20 cellular contexts compared by ENCODE assay signal in the genomic region with DNA sequence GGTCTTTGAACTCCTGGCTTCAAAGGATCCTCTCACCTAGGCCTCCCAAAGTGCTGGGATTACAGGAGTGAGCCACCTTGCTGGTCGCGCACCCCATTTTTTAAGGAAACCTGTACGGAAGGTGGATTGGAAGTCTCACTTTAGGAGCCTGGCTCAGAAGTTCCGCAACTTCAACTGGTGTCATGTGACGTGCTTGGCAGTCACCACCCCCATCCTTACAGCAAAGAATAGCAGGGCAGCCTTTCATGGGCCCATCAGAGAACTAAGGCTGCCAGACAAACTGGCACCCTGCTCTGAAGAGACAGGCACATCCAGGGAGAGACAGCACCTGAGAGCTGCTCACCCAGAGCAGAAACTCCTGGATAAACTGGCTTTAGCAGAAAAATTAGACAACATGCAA. TPM values are rescaled to one million over a fixed set of nuclear protein-coding genes. Genes with fewer than 3 reads are reported as not detected.
DNase-seq lines count a peak whose midpoint lies in the region; ATAC-seq and TF ChIP-seq lines count a peak whose summit lies in the region.
"Had no signal": no experiment of that assay in that cellular context is flagged by ENCODE, and none has a peak within 500 bp of the region (broad histone marks: within the 10 kb centered on the region; RNA-seq: fewer than 3 reads in every experiment).

No MANE protein-coding gene starts in this region.

- TF ChIP-seq EP300 in transverse colon (IDR thresholded peaks at IDR 0.05; ENCODE audit: low read depth): no peak

- no peak overlapping the region for H3K4me3 ChIP-seq in transverse colon
- H3K4me3 ChIP-seq in MG63: no peak overlapping the region
- H3K4me3 ChIP-seq: gastroesophageal sphincter, GM23338, lung had no signal

- H3K27me3 ChIP-seq in transverse colon (no peaks in the 10 kb centered on the region), MG63 (no peaks in the 10 kb centered on the region)
- H3K27me3 ChIP-seq: gastroesophageal sphincter had no signal

- TF ChIP-seq CTCF in transverse colon (IDR thresholded peaks at IDR 0.05): no peak

- no peak for ATAC-seq in activated naive CD8-positive, alpha-beta T cell treated with anti-CD3 and anti-CD28 coated beads, Interleukin-2, amount 10 ng/mL, durations not matched to agents 7 days and 5 days (ENCODE audit: low read depth)
- ATAC-seq in central memory CD8-positive, alpha-beta T cell (replicated peaks; ENCODE audit: extremely low read depth, poor library complexity, severe bottlenecking): no peak
- ATAC-seq in GM19463 (IDR thresholded peaks at IDR 0.05; ENCODE audit: unreplicated experiment): no peak
- ATAC-seq: gastroesophageal sphincter; GM23338; natural killer cell treated with Interleukin-12 subunit alpha and Interleukin-12 subunit beta and Interleukin-15 and Interleukin-18, amount 100 ng/mL, for 72 hours; T-cell had no signal

- intact Hi-C loops in transverse colon (cut with DNase I; ENCODE audit: low total_unique reads): loop anchor here (5.0 kb wide), 1 partner anchor 33 kb away; the partner anchor contains the start of gene TXNL4A

- peaks cover under 1% of the 10 kb centered on the region for H3K36me3 Mint-ChIP-seq in activated naive CD8-positive, alpha-beta T cell treated with anti-CD3 and anti-CD28 coated beads, Interleukin-2, amount 10 ng/mL, durations not matched to agents 7 days and 5 days
- peaks cover 4% of the 10 kb centered on the region for H3K36me3 Mint-ChIP-seq in activated naive CD8-positive, alpha-beta T cell treated with anti-CD3 and anti-CD28 coated beads for 36 hours
- peaks cover 5% of the 10 kb centered on the region for H3K36me3 Mint-ChIP-seq in central memory CD8-positive, alpha-beta T cell (ENCODE audit: insufficient read depth)
- H3K36me3 Mint-ChIP-seq: CD4-positive, CD25-positive, alpha-beta regulatory T cell; natural killer cell treated with Interleukin-12 subunit alpha and Interleukin-12 subunit beta and Interleukin-15 and Interleukin-18, amount 100 ng/mL, for 72 hours had no signal

- H3K36me3 ChIP-seq in transverse colon: no peaks in the 10 kb centered on the region
- H3K36me3 ChIP-seq in MG63: no peaks in the 10 kb centered on the region
- H3K36me3 ChIP-seq: gastroesophageal sphincter had no signal

- H3K9me3 Mint-ChIP-seq in activated naive CD8-positive, alpha-beta T cell treated with anti-CD3 and anti-CD28 coated beads, Interleukin-2, amount 10 ng/mL, durations not matched to agents 7 days and 5 days: no peaks in the 10 kb centered on the region
- H3K9me3 Mint-ChIP-seq in activated naive CD8-positive, alpha-beta T cell treated with anti-CD3 and anti-CD28 coated beads for 36 hours: no peaks in the 10 kb centered on the region
- H3K9me3 Mint-ChIP-seq in central memory CD8-positive, alpha-beta T cell: no peaks in the 10 kb centered on the region
- H3K9me3 Mint-ChIP-seq: activated CD8-positive, alpha-beta T cell treated with anti-CD3 and anti-CD28 coated beads for 36 hours; CD4-positive, CD25-positive, alpha-beta regulatory T cell; GM23338; natural killer cell treated with Interleukin-12 subunit alpha and Interleukin-12 subunit beta and Interleukin-15 and Interleukin-18, amount 100 ng/mL, for 72 hours; stimulated activated naive CD8-positive, alpha-beta T cell treated with anti-CD3 and anti-CD28 coated beads, Interleukin-15, Interleukin-2, amounts not matched to agents 100 ng/mL and 50 ng/mL, for 24 hours; T-cell had no signal

- WGBS in transverse colon (ENCODE audit: low coverage in 1 of 2), 2 donors: 45 to 63% methylated on average over 4 to 5 of the region's 5 CpGs

- no peak for TF ChIP-seq POLR2A in transverse colon (IDR thresholded peaks at IDR 0.05)

- H3K27me3 Mint-ChIP-seq in activated naive CD8-positive, alpha-beta T cell treated with anti-CD3 and anti-CD28 coated beads, Interleukin-2, amount 10 ng/mL, durations not matched to agents 7 days and 5 days: peaks cover 2% of the 10 kb centered on the region
- no peaks in the 10 kb centered on the region for H3K27me3 Mint-ChIP-seq in activated naive CD8-positive, alpha-beta T cell treated with anti-CD3 and anti-CD28 coated beads for 36 hours
- H3K27me3 Mint-ChIP-seq in central memory CD8-positive, alpha-beta T cell: no peaks in the 10 kb centered on the region
- H3K27me3 Mint-ChIP-seq: activated CD8-positive, alpha-beta T cell treated with anti-CD3 and anti-CD28 coated beads for 36 hours; natural killer cell treated with Interleukin-12 subunit alpha and Interleukin-12 subunit beta and Interleukin-15 and Interleukin-18, amount 100 ng/mL, for 72 hours; stimulated activated naive CD8-positive, alpha-beta T cell treated with anti-CD3 and anti-CD28 coated beads, Interleukin-15, Interleukin-2, amounts not matched to agents 100 ng/mL and 50 ng/mL, for 24 hours; T-cell had no signal

- POLR2A ChIA-PET in activated naive CD8-positive, alpha-beta T cell treated with anti-CD3 and anti-CD28 coated beads, Interleukin-2, amount 10 ng/mL, durations not matched to agents 7 days and 5 days (lab: Charles Lee): no interaction called here

- peaks cover 10% of the 10 kb centered on the region for H3K4me1 Mint-ChIP-seq in activated naive CD8-positive, alpha-beta T cell treated with anti-CD3 and anti-CD28 coated beads, Interleukin-2, amount 10 ng/mL, durations not matched to agents 7 days and 5 days
- peaks cover 7% of the 10 kb centered on the region for H3K4me1 Mint-ChIP-seq in activated naive CD8-positive, alpha-beta T cell treated with anti-CD3 and anti-CD28 coated beads for 36 hours
- peaks cover 8% of the 10 kb centered on the region for H3K4me1 Mint-ChIP-seq in central memory CD8-positive, alpha-beta T cell

- DNase-seq in activated naive CD8-positive, alpha-beta T cell treated with anti-CD3 and anti-CD28 coated beads, Interleukin-2, amount 10 ng/mL, durations not matched to agents 7 days and 5 days: peak; percentile 10
- DNase-seq in activated naive CD8-positive, alpha-beta T cell treated with anti-CD3 and anti-CD28 coated beads for 36 hours: no peak
- DNase-seq in central memory CD8-positive, alpha-beta T cell (ENCODE audit: low spot score in 2 of 2): no peak
- DNase-seq in medulla oblongata (ENCODE audit: extremely low spot score) (peak; percentile 58), transverse colon (peak; percentile 46), MG63 (no peak), NCI-H82 (lab: John Stamatoyannopoulos, UW) (no peak)
- DNase-seq: CD4-positive, CD25-positive, alpha-beta regulatory T cell; cerebellar nuclear complex; NCI-H345; stimulated activated CD4-positive, alpha-beta T cell treated with anti-CD3 and anti-CD28 coated beads, Interleukin-15, amount 100 ng/mL, for 24 hours; T-cell; WERI-Rb-1 had no signal

- in situ Hi-C loops in transverse colon (cut with MboI; ENCODE audit: low pct_ligation_motif_present in 1 of 4, low pct_unique_long_range_greater_than_20kb in 1 of 4, low sequenced_read_pairs in 3 of 4): loop anchor here in 1 of 4 donors (10.0 kb wide), 1 partner anchor 80 kb away; the partner anchor contains the start of gene RBFA

- H3K9me3 ChIP-seq in transverse colon (no peaks in the 10 kb centered on the region), MG63 (no peaks in the 10 kb centered on the region)
- H3K9me3 ChIP-seq: gastroesophageal sphincter had no signal

- no peak overlapping the region for H3K27ac Mint-ChIP-seq in activated naive CD8-positive, alpha-beta T cell treated with anti-CD3 and anti-CD28 coated beads, Interleukin-2, amount 10 ng/mL, durations not matched to agents 7 days and 5 days
- no peak overlapping the region for H3K27ac Mint-ChIP-seq in activated naive CD8-positive, alpha-beta T cell treated with anti-CD3 and anti-CD28 coated beads for 36 hours
- H3K27ac Mint-ChIP-seq in central memory CD8-positive, alpha-beta T cell (ENCODE audit: low read depth): peak overlapping the region; percentile 0
- H3K27ac Mint-ChIP-seq: activated CD8-positive, alpha-beta T cell treated with anti-CD3 and anti-CD28 coated beads for 36 hours; CD4-positive, CD25-positive, alpha-beta regulatory T cell; GM23338; natural killer cell treated with Interleukin-12 subunit alpha and Interleukin-12 subunit beta and Interleukin-15 and Interleukin-18, amount 100 ng/mL, for 72 hours; stimulated activated naive CD8-positive, alpha-beta T cell treated with anti-CD3 and anti-CD28 coated beads, Interleukin-15, Interleukin-2, amounts not matched to agents 100 ng/mL and 50 ng/mL, for 24 hours had no signal

- H3K27ac ChIP-seq in transverse colon: peak overlapping the region; percentile 82 to 98 (median 96)
- H3K27ac ChIP-seq: gastroesophageal sphincter, WERI-Rb-1 had no signal

- H3K4me1 ChIP-seq in transverse colon: peaks cover 17 to 66% (median 32%) of the 10 kb centered on the region in 4 donors

- H3K4me3 Mint-ChIP-seq in activated naive CD8-positive, alpha-beta T cell treated with anti-CD3 and anti-CD28 coated beads, Interleukin-2, amount 10 ng/mL, durations not matched to agents 7 days and 5 days: no peak overlapping the region
- H3K4me3 Mint-ChIP-seq in activated naive CD8-positive, alpha-beta T cell treated with anti-CD3 and anti-CD28 coated beads for 36 hours: no peak overlapping the region
- H3K4me3 Mint-ChIP-seq in central memory CD8-positive, alpha-beta T cell: no peak overlapping the region
- H3K4me3 Mint-ChIP-seq: activated CD8-positive, alpha-beta T cell treated with anti-CD3 and anti-CD28 coated beads for 36 hours; GM23338; natural killer cell treated with Interleukin-12 subunit alpha and Interleukin-12 subunit beta and Interleukin-15 and Interleukin-18, amount 100 ng/mL, for 72 hours; stimulated activated naive CD8-positive, alpha-beta T cell treated with anti-CD3 and anti-CD28 coated beads, Interleukin-15, Interleukin-2, amounts not matched to agents 100 ng/mL and 50 ng/mL, for 24 hours; T-cell had no signal

RNA-seq across cellular contexts. Expression of gene SLC66A2, which starts 3.3 kb away (rescaled TPM):
- 10 to 100 TPM; 29.0 to 29.2 TPM for total RNA-seq in activated naive CD8-positive, alpha-beta T cell treated with anti-CD3 and anti-CD28 coated beads, Interleukin-2, amount 10 ng/mL, durations not matched to agents 7 days and 5 days
- 10 to 100 TPM; 30.0 to 30.2 TPM for total RNA-seq in activated naive CD8-positive, alpha-beta T cell treated with anti-CD3 and anti-CD28 coated beads for 36 hours
- 100 to 1,000 TPM in 2 of 4 donors, 10 to 100 TPM in 2; 56.5 to 183 (median 92.9) TPM for total RNA-seq in transverse colon
- 24.3 and 53.1 TPM in 2 replicates for total RNA-seq in MG63 (2014; rRNA removed; shearing (Covaris generic); ENCODE audit: low replicate concordance)

RNA-seq across cellular contexts. Expression of gene HSBP1L1, which starts 9.7 kb away (rescaled TPM):
- total RNA-seq in activated naive CD8-positive, alpha-beta T cell treated with anti-CD3 and anti-CD28 coated beads, Interleukin-2, amount 10 ng/mL, durations not matched to agents 7 days and 5 days: 10 to 100 TPM; 14.0 to 18.0 TPM
- 10 to 100 TPM; 11.2 to 14.5 TPM for total RNA-seq in activated naive CD8-positive, alpha-beta T cell treated with anti-CD3 and anti-CD28 coated beads for 36 hours
- 100 to 1,000 TPM in 2 of 4 donors, 10 to 100 TPM in 2; 48.4 to 211 (median 109) TPM for total RNA-seq in transverse colon
- total RNA-seq in MG63 (2014; rRNA removed; shearing (Covaris generic); ENCODE audit: low replicate concordance): not detected in 2 replicates

RNA-seq across cellular contexts. Expression of gene TXNL4A, which starts 33.6 kb away (rescaled TPM):
- total RNA-seq in activated naive CD8-positive, alpha-beta T cell treated with anti-CD3 and anti-CD28 coated beads, Interleukin-2, amount 10 ng/mL, durations not matched to agents 7 days and 5 days: 100 to 1,000 TPM; 106 to 107 TPM
- total RNA-seq in activated naive CD8-positive, alpha-beta T cell treated with anti-CD3 and anti-CD28 coated beads for 36 hours: 100 to 1,000 TPM; 230 to 241 TPM
- 10 to 100 TPM in 3 of 4 donors, 1 to 10 TPM in 1; 4.1 to 36.8 (median 31.0) TPM for total RNA-seq in transverse colon
- 69.3 and 176 TPM in 2 replicates for total RNA-seq in MG63 (2014; rRNA removed; shearing (Covaris generic); ENCODE audit: low replicate concordance)

Comparison
In these comparisons a context has a peak if more than half of its experiments do, and no peak if none do; other contexts are left out.
1. DNase-seq: peak in activated naive CD8-positive, alpha-beta T cell treated with anti-CD3 and anti-CD28 coated beads, Interleukin-2, amount 10 ng/mL, durations not matched to agents 7 days and 5 days (single experiment), medulla oblongata (single experiment) and transverse colon (single experiment); none in activated naive CD8-positive, alpha-beta T cell treated with anti-CD3 and anti-CD28 coated beads for 36 hours (single experiment), central memory CD8-positive, alpha-beta T cell (0 of 2), MG63 (single experiment) and NCI-H82 (single experiment).
2. RNA of gene HSBP1L1, which starts 9.7 kb away (total RNA-seq): 48.4 to 211 TPM in transverse colon, 14.0 to 18.0 TPM in activated naive CD8-positive, alpha-beta T cell treated with anti-CD3 and anti-CD28 coated beads, Interleukin-2, amount 10 ng/mL, durations not matched to agents 7 days and 5 days and 11.2 to 14.5 TPM in activated naive CD8-positive, alpha-beta T cell treated with anti-CD3 and anti-CD28 coated beads for 36 hours; not detected in MG63; every median in the first group is over 10 times any median in the second.